8 cellular contexts compared by ENCODE assay signal in genomic region chr4:48340905-48341775, GRCh38. TPM values are rescaled to one million over a fixed set of nuclear protein-coding genes. Genes with fewer than 3 reads are reported as not detected.
A peak's percentile ranks its signal among the peaks of the same experiment; 100 is the strongest.
DNase-seq lines count a peak whose midpoint lies in the region; ATAC-seq and TF ChIP-seq lines count a peak whose summit lies in the region.

Gene SLAIN2 (plus strand): TSS chr4:48341529. CDS start chr4:48341740, 211 bp downstream.

- no peaks in the 10 kb centered on the region for H3K27me3 Mint-ChIP-seq in activated naive CD8-positive, alpha-beta T cell treated with anti-CD3 and anti-CD28 coated beads, Interleukin-2, amount 50 U/mL, for 24 hours

- peak; percentile 88 for ATAC-seq in HG02759 (IDR thresholded peaks at IDR 0.05; ENCODE audit: unreplicated experiment)
- peak; percentile 86 for ATAC-seq in activated naive CD8-positive, alpha-beta T cell treated with anti-CD3 and anti-CD28 coated beads, Interleukin-2, amount 50 U/mL, for 24 hours
- ATAC-seq in Right ventricle myocardium superior (ENCODE audit: poor library complexity), result peak; percentile 97

- H3K9me3 ChIP-seq in parathyroid adenoma (ENCODE audit: control insufficient read depth, low read length) (no peaks in the 10 kb centered on the region), tibial nerve (no peaks in the 10 kb centered on the region)

- WGBS in tibial nerve, 2 donors, result 0 to 1% methylated on average over 40 to 60 of the region's 89 CpGs

- H3K4me3 ChIP-seq in parathyroid adenoma (ENCODE audit: low read depth, low read length), result peak within 1 kb of the TSS; percentile 86
- H3K4me3 ChIP-seq in tibial nerve, result peak within 1 kb of the TSS; percentile 50 to 97 (median 78)

- DNase-seq in NCI-H1417 (lab: John Stamatoyannopoulos, UW) (peak; percentile 98 to 100 (median 99)), SW 1271 (lab: John Stamatoyannopoulos, UW) (peak; percentile 92 to 98), Right ventricle myocardium superior (peak; percentile 100), tibial nerve (ENCODE audit: low spot score in 2 of 2) (peak; percentile 98 to 99)
- DNase-seq in activated naive CD8-positive, alpha-beta T cell treated with anti-CD3 and anti-CD28 coated beads, Interleukin-2, amount 50 U/mL, for 24 hours, result peak; percentile 99

- peaks cover 17% of the 10 kb centered on the region for H3K79me2 ChIP-seq in parathyroid adenoma

- peak within 1 kb of the TSS; percentile 91 for H3K27ac ChIP-seq in parathyroid adenoma
- H3K27ac ChIP-seq in tibial nerve, result peak within 1 kb of the TSS; percentile 67 to 99 (median 96)

- no peaks in the 10 kb centered on the region for H3K27me3 ChIP-seq in parathyroid adenoma (ENCODE audit: control insufficient read depth, insufficient read depth, low read length)
- H3K27me3 ChIP-seq in tibial nerve, result no peaks in the 10 kb centered on the region

- peak within 1 kb of the TSS; percentile 95 for H3K4me2 ChIP-seq in parathyroid adenoma (ENCODE audit: low read length)

- peak; percentile 58 to 83 for TF ChIP-seq POLR2A in tibial nerve (IDR thresholded peaks at IDR 0.05)

- H3K36me3 ChIP-seq in parathyroid adenoma (ENCODE audit: control insufficient read depth, insufficient read depth, low read length) (no peaks in the 10 kb centered on the region), tibial nerve (no peaks in the 10 kb centered on the region)

- intact Hi-C loops in Right ventricle myocardium superior (cut with DNase I), result no loop called here

- peak in 1 of 2 donors; percentile 89 for TF ChIP-seq EP300 in tibial nerve (IDR thresholded peaks at IDR 0.05)

- H2AFZ ChIP-seq in parathyroid adenoma, result peak within 1 kb of the TSS; percentile 90

- peak within 1 kb of the TSS; percentile 67 for H3K9ac ChIP-seq in parathyroid adenoma

- TF ChIP-seq CTCF in GM12873 (IDR thresholded peaks at IDR 0.05; ENCODE audit: insufficient read depth, low read depth, low read length, missing control alignments) (peak; percentile 45), parathyroid adenoma (IDR thresholded peaks at IDR 0.05) (no peak), tibial nerve (IDR thresholded peaks at IDR 0.05) (peak in 4 of 5 experiments; percentile 15 to 65 (median 43))

- H3K4me1 ChIP-seq in parathyroid adenoma (peaks cover 4% of the 10 kb centered on the region), tibial nerve (peaks cover 0 to 45% (median 19%) of the 10 kb centered on the region in 4 donors)

- no peaks in the 10 kb centered on the region for H3K36me3 Mint-ChIP-seq in activated naive CD8-positive, alpha-beta T cell treated with anti-CD3 and anti-CD28 coated beads, Interleukin-2, amount 50 U/mL, for 24 hours (ENCODE audit: low read depth)

- H3K9me3 Mint-ChIP-seq in activated naive CD8-positive, alpha-beta T cell treated with anti-CD3 and anti-CD28 coated beads, Interleukin-2, amount 50 U/mL, for 24 hours, result no peaks in the 10 kb centered on the region

- H3K4me1 Mint-ChIP-seq in activated naive CD8-positive, alpha-beta T cell treated with anti-CD3 and anti-CD28 coated beads, Interleukin-2, amount 50 U/mL, for 24 hours, result peaks cover 62% of the 10 kb centered on the region

- H3K27ac Mint-ChIP-seq in activated naive CD8-positive, alpha-beta T cell treated with anti-CD3 and anti-CD28 coated beads, Interleukin-2, amount 50 U/mL, for 24 hours, result peak within 1 kb of the TSS; percentile 95

- peak within 1 kb of the TSS; percentile 98 for H3K4me3 Mint-ChIP-seq in activated naive CD8-positive, alpha-beta T cell treated with anti-CD3 and anti-CD28 coated beads, Interleukin-2, amount 50 U/mL, for 24 hours

RNA-seq across cellular contexts. Expression of gene SLAIN2, which starts in this region (rescaled TPM):
- 110 TPM for total RNA-seq in Right ventricle myocardium superior
- 10 to 100 TPM; 23.4 to 53.8 (median 33.8) TPM for total RNA-seq in tibial nerve

Comparison
In these comparisons a context has a peak if more than half of its experiments do, and no peak if none do; other contexts are left out.
1. Peak in every context shown above with its lines: DNase-seq, ATAC-seq, H3K4me3 ChIP-seq and H3K27ac ChIP-seq.